In genomic region chr14:99946652-99947489, GRCh38 we compare ENCODE assay signal across 1 cellular context.
A peak's percentile ranks its signal among the peaks of the same experiment; 100 is the strongest.
TF ChIP-seq lines count a peak whose summit lies in the region.

No MANE protein-coding gene starts in this region.

TF ChIP-seq in HepG2, 621 proteins besides CTCF, POLR2A, EP300 and RAD21 (continued from another document):
- TF ChIP-seq, protein P1, sequence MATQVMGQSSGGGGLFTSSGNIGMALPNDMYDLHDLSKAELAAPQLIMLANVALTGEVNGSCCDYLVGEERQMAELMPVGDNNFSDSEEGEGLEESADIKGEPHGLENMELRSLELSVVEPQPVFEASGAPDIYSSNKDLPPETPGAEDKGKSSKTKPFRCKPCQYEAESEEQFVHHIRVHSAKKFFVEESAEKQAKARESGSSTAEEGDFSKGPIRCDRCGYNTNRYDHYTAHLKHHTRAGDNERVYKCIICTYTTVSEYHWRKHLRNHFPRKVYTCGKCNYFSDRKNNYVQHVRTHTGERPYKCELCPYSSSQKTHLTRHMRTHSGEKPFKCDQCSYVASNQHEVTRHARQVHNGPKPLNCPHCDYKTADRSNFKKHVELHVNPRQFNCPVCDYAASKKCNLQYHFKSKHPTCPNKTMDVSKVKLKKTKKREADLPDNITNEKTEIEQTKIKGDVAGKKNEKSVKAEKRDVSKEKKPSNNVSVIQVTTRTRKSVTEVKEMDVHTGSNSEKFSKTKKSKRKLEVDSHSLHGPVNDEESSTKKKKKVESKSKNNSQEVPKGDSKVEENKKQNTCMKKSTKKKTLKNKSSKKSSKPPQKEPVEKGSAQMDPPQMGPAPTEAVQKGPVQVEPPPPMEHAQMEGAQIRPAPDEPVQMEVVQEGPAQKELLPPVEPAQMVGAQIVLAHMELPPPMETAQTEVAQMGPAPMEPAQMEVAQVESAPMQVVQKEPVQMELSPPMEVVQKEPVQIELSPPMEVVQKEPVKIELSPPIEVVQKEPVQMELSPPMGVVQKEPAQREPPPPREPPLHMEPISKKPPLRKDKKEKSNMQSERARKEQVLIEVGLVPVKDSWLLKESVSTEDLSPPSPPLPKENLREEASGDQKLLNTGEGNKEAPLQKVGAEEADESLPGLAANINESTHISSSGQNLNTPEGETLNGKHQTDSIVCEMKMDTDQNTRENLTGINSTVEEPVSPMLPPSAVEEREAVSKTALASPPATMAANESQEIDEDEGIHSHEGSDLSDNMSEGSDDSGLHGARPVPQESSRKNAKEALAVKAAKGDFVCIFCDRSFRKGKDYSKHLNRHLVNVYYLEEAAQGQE (IDR thresholded peaks at IDR 0.05; ENCODE audit: borderline replicate concordance in 1 of 2, low read depth in 1 of 2, low read length in 2 of 2), result no peak
- TF ChIP-seq PCBP1 (IDR thresholded peaks at IDR 0.05; ENCODE audit: borderline replicate concordance, low read depth, low read length), result 0 out of 2 replicates have a peak, but pooled peaks have one; percentile 57
- TF ChIP-seq SP1 (IDR thresholded peaks at IDR 0.05), result no peak
- no peak for TF ChIP-seq SP1 (CRISPR knock-in tag; IDR thresholded peaks at IDR 0.05)
- no peak for TF ChIP-seq ZNF556 (CRISPR knock-in tag; IDR thresholded peaks at IDR 0.05; ENCODE audit: borderline replicate concordance)
- TF ChIP-seq, protein P2, sequence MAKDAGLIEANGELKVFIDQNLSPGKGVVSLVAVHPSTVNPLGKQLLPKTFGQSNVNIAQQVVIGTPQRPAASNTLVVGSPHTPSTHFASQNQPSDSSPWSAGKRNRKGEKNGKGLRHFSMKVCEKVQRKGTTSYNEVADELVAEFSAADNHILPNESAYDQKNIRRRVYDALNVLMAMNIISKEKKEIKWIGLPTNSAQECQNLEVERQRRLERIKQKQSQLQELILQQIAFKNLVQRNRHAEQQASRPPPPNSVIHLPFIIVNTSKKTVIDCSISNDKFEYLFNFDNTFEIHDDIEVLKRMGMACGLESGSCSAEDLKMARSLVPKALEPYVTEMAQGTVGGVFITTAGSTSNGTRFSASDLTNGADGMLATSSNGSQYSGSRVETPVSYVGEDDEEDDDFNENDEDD (CRISPR knock-in tag; IDR thresholded peaks at IDR 0.05; ENCODE audit: borderline replicate concordance), result no peak
- no peak for TF ChIP-seq ZNF501 (CRISPR knock-in tag; IDR thresholded peaks at IDR 0.05)
- TF ChIP-seq, protein P3, sequence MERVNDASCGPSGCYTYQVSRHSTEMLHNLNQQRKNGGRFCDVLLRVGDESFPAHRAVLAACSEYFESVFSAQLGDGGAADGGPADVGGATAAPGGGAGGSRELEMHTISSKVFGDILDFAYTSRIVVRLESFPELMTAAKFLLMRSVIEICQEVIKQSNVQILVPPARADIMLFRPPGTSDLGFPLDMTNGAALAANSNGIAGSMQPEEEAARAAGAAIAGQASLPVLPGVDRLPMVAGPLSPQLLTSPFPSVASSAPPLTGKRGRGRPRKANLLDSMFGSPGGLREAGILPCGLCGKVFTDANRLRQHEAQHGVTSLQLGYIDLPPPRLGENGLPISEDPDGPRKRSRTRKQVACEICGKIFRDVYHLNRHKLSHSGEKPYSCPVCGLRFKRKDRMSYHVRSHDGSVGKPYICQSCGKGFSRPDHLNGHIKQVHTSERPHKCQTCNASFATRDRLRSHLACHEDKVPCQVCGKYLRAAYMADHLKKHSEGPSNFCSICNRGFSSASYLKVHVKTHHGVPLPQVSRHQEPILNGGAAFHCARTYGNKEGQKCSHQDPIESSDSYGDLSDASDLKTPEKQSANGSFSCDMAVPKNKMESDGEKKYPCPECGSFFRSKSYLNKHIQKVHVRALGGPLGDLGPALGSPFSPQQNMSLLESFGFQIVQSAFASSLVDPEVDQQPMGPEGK (CRISPR knock-in tag; IDR thresholded peaks at IDR 0.05), result peak; percentile 73
- TF ChIP-seq NR2F2 (IDR thresholded peaks at IDR 0.05; ENCODE audit: borderline replicate concordance, low read depth), result no peak
- TF ChIP-seq ZNF441 (CRISPR knock-in tag; IDR thresholded peaks at IDR 0.05; ENCODE audit: borderline replicate concordance), result no peak
- TF ChIP-seq KDM2A (CRISPR knock-in tag; IDR thresholded peaks at IDR 0.05; ENCODE audit: borderline replicate concordance, low read depth), result peak; percentile 45; the same call in 1 of the 2 replicates
- TF ChIP-seq MEIS2 (CRISPR knock-in tag; IDR thresholded peaks at IDR 0.05), result no peak
- no peak for TF ChIP-seq SALL1 (CRISPR knock-in tag; IDR thresholded peaks at IDR 0.05)
- TF ChIP-seq RXRB (CRISPR knock-in tag; IDR thresholded peaks at IDR 0.05; ENCODE audit: borderline replicate concordance), result no peak
- peak; percentile 58 for TF ChIP-seq XRCC5 (optimal IDR thresholded peaks at IDR 0.05; ENCODE audit: low read length)
